24 cellular contexts compared by ENCODE assay signal in the genomic region with DNA sequence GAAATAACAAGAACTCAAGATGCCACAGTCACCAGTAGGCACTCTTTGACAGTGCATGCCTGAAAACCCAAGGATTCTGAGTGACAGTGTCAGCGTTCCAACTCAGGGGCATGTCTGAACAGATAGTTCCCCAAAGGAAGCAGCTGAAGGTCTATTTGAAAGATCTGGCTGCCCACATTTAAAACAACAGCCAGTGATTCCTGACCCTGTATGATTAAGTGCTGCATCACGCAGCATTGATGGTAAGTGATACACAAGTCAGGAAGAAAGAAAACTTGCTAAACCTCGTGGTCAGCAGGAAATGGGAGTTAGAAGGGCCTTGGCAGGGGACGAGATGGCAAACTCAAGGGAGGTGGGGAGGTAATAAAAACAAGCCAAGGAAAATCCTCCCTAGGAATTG.
"Had no signal": no experiment of that assay in that cellular context is flagged by ENCODE, and none has a peak within 500 bp of the region (broad histone marks: within the 10 kb centered on the region; RNA-seq: fewer than 3 reads in every experiment).

No MANE protein-coding gene starts in this region.

- H3K27ac ChIP-seq: ascending aorta, gastrocnemius medialis, pancreas, psoas muscle, right atrium auricular region, uterus, VCaP had no signal

- H3K4me3 ChIP-seq: ascending aorta, gastrocnemius medialis, pancreas, psoas muscle, right atrium auricular region, spleen, uterus had no signal

- H3K27me3 Mint-ChIP-seq: activated naive CD8-positive, alpha-beta T cell treated with anti-CD3 and anti-CD28 coated beads for 36 hours; central memory CD8-positive, alpha-beta T cell; dendritic cell treated with granulocyte-macrophage colony-stimulating factor and Interleukin-4, amounts not matched to agents 40 ng/mL and 50 ng/mL, for 4 days had no signal

- H3K9me3 ChIP-seq: ascending aorta, gastrocnemius medialis, pancreas, psoas muscle, uterus had no signal

- H3K4me1 Mint-ChIP-seq: activated naive CD8-positive, alpha-beta T cell treated with anti-CD3 and anti-CD28 coated beads for 36 hours; central memory CD8-positive, alpha-beta T cell had no signal

- H3K4me3 Mint-ChIP-seq: activated naive CD4-positive, alpha-beta T cell treated with anti-CD3 and anti-CD28 coated beads for 36 hours; activated naive CD8-positive, alpha-beta T cell treated with anti-CD3 and anti-CD28 coated beads for 36 hours; central memory CD8-positive, alpha-beta T cell; dendritic cell treated with granulocyte-macrophage colony-stimulating factor and Interleukin-4, amounts not matched to agents 40 ng/mL and 50 ng/mL, for 4 days; type B pancreatic cell had no signal

- H3K27ac Mint-ChIP-seq: activated naive CD4-positive, alpha-beta T cell treated with anti-CD3 and anti-CD28 coated beads for 36 hours; activated naive CD8-positive, alpha-beta T cell treated with anti-CD3 and anti-CD28 coated beads for 36 hours; dendritic cell treated with granulocyte-macrophage colony-stimulating factor and Interleukin-4, amounts not matched to agents 40 ng/mL and 50 ng/mL, for 4 days; type B pancreatic cell had no signal

- ATAC-seq: gastrocnemius medialis, left colon, pancreas, psoas muscle had no signal

- DNase-seq: activated CD4-positive, alpha-beta T cell treated with anti-CD3 and anti-CD28 coated beads for 4 hours; activated CD4-positive, alpha-beta T cell treated with anti-CD3 and anti-CD28 coated beads, Interleukin-2, amount 50 U/mL, for 4 hours; activated effector memory CD4-positive, alpha-beta T cell treated with Interleukin-2 at 50 U/mL for 16 hours; activated naive CD4-positive, alpha-beta T cell treated with anti-CD3 and anti-CD28 coated beads for 36 hours; activated naive CD8-positive, alpha-beta T cell treated with anti-CD3 and anti-CD28 coated beads for 36 hours; activated T-cell treated with anti-CD3 and anti-CD28 coated beads for 4 hours; gastrocnemius medialis; glutamatergic neuron; islet precursor cell; left colon; mammary epithelial cell; pancreas; psoas muscle; spleen; stimulated activated naive CD4-positive, alpha-beta T cell treated with Interleukin-2 at 50 U/mL for 16 hours; substantia nigra; uterus had no signal

- H3K36me3 Mint-ChIP-seq: activated naive CD8-positive, alpha-beta T cell treated with anti-CD3 and anti-CD28 coated beads for 36 hours; type B pancreatic cell had no signal

- H3K36me3 ChIP-seq: ascending aorta, gastrocnemius medialis, pancreas, right atrium auricular region, spleen, uterus had no signal

- H3K4me1 ChIP-seq: ascending aorta, gastrocnemius medialis, pancreas, psoas muscle, right atrium auricular region, spleen, uterus had no signal

- H3K27me3 ChIP-seq: ascending aorta, pancreas, right atrium auricular region, spleen, uterus had no signal

- H3K9me3 Mint-ChIP-seq: type B pancreatic cell had no signal

- FAIRE-seq: pancreas, TTC549 had no signal
